24 cellular contexts compared by ENCODE assay signal in the genomic region with DNA sequence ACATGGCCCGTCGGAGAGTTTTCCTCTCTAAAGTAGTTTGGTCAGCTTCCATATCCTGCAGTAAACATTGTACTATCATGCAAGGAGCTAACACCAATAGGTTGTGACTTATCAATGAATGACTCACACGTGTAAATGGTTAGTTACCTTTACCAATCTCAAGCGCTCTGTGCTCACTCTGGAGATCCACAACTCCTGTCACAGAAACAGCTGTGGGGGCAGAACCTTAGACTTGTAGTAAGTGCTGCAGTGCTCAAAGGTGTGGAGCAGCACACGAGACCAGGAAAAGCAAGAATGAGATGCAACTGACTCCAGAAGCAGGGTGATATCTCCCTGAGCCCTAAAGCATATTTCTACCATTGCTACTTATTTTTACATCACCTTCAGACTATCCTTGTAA.
"Had no signal": no experiment of that assay in that cellular context is flagged by ENCODE, and none has a peak within 500 bp of the region (broad histone marks: within the 10 kb centered on the region; RNA-seq: fewer than 3 reads in every experiment).

No MANE protein-coding gene starts in this region.

- H3K9me3 ChIP-seq: colonic mucosa, esophagus muscularis mucosa, esophagus squamous epithelium, gastrocnemius medialis, gastroesophageal sphincter, heart left ventricle, heart right ventricle had no signal

- DNase-seq: colonic mucosa; cortex of kidney; dermis blood vessel endothelial cell; dorsolateral prefrontal cortex; effector CD4-positive, alpha-beta T cell; effector CD8-positive, alpha-beta T cell; effector memory CD4-positive, alpha-beta T cell; effector memory CD8-positive, alpha-beta T cell; erythroblast; esophagus squamous epithelium; foreskin fibroblast; foreskin keratinocyte; foreskin melanocyte; gastrocnemius medialis; glutamatergic neuron; head of caudate nucleus; heart left ventricle; heart right ventricle had no signal

- H3K27ac ChIP-seq: colonic mucosa, coronary artery, dorsolateral prefrontal cortex, epithelial cell of prostate, esophagus muscularis mucosa, esophagus squamous epithelium, foreskin keratinocyte, gastroesophageal sphincter, heart left ventricle, heart right ventricle had no signal

- ATAC-seq: effector memory CD8-positive, alpha-beta T cell; esophagus mucosa; foreskin keratinocyte; gastrocnemius medialis; gastroesophageal sphincter; heart left ventricle; heart right ventricle had no signal

- H3K27me3 Mint-ChIP-seq: dendritic cell treated with granulocyte-macrophage colony-stimulating factor and Interleukin-4, amounts not matched to agents 40 ng/mL and 50 ng/mL, for 4 days had no signal

- H3K27ac Mint-ChIP-seq: dendritic cell treated with granulocyte-macrophage colony-stimulating factor and Interleukin-4, amounts not matched to agents 40 ng/mL and 50 ng/mL, for 4 days; effector memory CD8-positive, alpha-beta T cell had no signal

- H3K4me3 ChIP-seq: colonic mucosa, coronary artery, dorsolateral prefrontal cortex, esophagus muscularis mucosa, esophagus squamous epithelium, gastrocnemius medialis, gastroesophageal sphincter, heart left ventricle, heart right ventricle had no signal

- H3K4me1 ChIP-seq: colonic mucosa had no signal

- H3K27me3 ChIP-seq: colonic mucosa, esophagus muscularis mucosa, esophagus squamous epithelium, foreskin keratinocyte, gastrocnemius medialis, gastroesophageal sphincter, heart left ventricle, heart right ventricle had no signal

- H3K36me3 ChIP-seq: colonic mucosa, esophagus squamous epithelium had no signal

- H3K4me3 Mint-ChIP-seq: dendritic cell treated with granulocyte-macrophage colony-stimulating factor and Interleukin-4, amounts not matched to agents 40 ng/mL and 50 ng/mL, for 4 days; effector memory CD8-positive, alpha-beta T cell had no signal

- H3K9me3 Mint-ChIP-seq: dendritic cell treated with granulocyte-macrophage colony-stimulating factor and Interleukin-4, amounts not matched to agents 40 ng/mL and 50 ng/mL, for 4 days; effector memory CD8-positive, alpha-beta T cell had no signal
